Comparison of ENCODE assay signal across 8 cellular contexts in the genomic region with DNA sequence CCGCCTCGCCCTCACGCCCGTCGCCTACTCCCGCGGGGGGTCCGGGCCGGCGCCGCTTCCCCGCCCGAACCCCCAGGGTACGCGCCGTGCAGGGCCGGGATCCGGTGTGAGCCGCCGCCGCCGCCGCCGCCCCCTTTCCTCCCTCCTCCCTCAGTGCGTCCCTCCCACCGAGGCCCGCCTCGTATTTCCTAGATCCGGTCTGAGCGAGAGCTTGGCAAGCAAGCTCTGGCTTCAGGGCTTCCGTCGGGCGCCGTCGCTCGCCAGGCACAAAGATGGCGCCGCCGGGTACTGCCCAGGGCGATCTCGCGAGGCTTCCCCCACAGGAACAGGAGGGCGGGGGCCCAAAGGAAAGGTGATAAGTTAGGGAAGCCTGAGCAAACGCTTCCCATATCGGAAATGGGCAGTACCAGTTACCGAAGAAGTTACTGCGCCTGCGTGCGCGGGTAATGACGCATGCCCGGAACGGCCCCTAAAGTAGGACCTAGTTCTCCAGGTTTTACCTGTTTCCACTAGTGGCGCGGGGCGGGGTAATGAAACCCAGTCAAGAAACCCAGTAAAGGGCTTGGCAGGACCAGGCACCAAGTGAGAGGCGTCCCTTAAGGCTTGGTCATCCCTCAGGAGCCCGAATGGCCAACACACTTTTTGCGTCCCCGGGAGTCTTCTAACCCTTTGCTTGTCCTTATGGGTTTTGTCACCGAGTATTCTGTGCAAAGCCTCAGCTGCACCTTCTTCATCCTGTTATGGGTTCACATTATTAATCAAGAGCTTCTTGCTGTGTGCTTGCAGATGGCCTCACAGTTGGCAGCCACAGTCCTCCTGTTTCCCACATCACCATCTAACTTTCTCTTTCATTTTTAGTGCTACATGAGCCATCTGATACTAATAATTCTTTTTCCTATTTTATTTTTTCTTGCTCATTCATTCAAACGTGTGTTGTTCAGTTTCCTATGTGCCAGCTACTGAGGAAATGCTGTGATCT. TPM values are rescaled to one million over a fixed set of nuclear protein-coding genes. Genes with fewer than 3 reads are reported as not detected.
A peak's percentile ranks its signal among the peaks of the same experiment; 100 is the strongest.
DNase-seq lines count a peak whose midpoint lies in the region; ATAC-seq and TF ChIP-seq lines count a peak whose summit lies in the region.

A gene with protein sequence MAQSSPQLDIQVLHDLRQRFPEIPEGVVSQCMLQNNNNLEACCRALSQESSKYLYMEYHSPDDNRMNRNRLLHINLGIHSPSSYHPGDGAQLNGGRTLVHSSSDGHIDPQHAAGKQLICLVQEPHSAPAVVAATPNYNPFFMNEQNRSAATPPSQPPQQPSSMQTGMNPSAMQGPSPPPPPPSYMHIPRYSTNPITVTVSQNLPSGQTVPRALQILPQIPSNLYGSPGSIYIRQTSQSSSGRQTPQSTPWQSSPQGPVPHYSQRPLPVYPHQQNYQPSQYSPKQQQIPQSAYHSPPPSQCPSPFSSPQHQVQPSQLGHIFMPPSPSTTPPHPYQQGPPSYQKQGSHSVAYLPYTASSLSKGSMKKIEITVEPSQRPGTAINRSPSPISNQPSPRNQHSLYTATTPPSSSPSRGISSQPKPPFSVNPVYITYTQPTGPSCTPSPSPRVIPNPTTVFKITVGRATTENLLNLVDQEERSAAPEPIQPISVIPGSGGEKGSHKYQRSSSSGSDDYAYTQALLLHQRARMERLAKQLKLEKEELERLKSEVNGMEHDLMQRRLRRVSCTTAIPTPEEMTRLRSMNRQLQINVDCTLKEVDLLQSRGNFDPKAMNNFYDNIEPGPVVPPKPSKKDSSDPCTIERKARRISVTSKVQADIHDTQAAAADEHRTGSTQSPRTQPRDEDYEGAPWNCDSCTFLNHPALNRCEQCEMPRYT (minus strand): TSS at position 108 of the 979 bp plus-strand sequence. CDS start 29,666 bp downstream, outside the sequence.

- DNase-seq in NCI-H187 (lab: John Stamatoyannopoulos, UW) (peak; percentile 92 to 97), T-helper 2 cell (peak; percentile 68 to 98 (median 91)), anterior cingulate cortex (lab: John Stamatoyannopoulos, UW) (peak; percentile 6 to 95 (median 82)), left ventricle myocardium superior (peak; percentile 95), prostate gland (ENCODE audit: low spot score) (peak; percentile 93)

- peak within 1 kb of the TSS; percentile 86 to 90 for H3K27ac ChIP-seq in prostate gland
- peak within 1 kb of the TSS; percentile 82 for H3K27ac ChIP-seq in urinary bladder (ENCODE audit: low read depth)

- intact Hi-C loops in left ventricle myocardium superior (cut with micrococcal nuclease) (no loop called here), prostate gland (cut with DNase I) (loop anchor here (5.0 kb wide), 1 partner anchor 237 kb away; a partner anchor contains a TSS)

- ATAC-seq in GM18498 (IDR thresholded peaks at IDR 0.05; ENCODE audit: unreplicated experiment) (peak; percentile 94), HG02938 (IDR thresholded peaks at IDR 0.05; ENCODE audit: unreplicated experiment) (peak; percentile 85), left ventricle myocardium superior (peak; percentile 97)

- TF ChIP-seq POLR2A in prostate gland (IDR thresholded peaks at IDR 0.05), result peak; percentile 65

- TF ChIP-seq CTCF in prostate gland (IDR thresholded peaks at IDR 0.05), result peak in 1 of 4 experiments; percentile 5

- no peaks in the 10 kb centered on the region for H3K27me3 ChIP-seq in prostate gland (replicated peaks; ENCODE audit: insufficient read depth)

- H3K4me1 ChIP-seq in prostate gland (replicated peaks) (no peaks in the 10 kb centered on the region), urinary bladder (ENCODE audit: insufficient read depth) (no peaks in the 10 kb centered on the region)

- WGBS in prostate gland, result under 1% methylated on average over 29 of the region's 62 CpGs
- WGBS in urinary bladder, result under 1% methylated on average over 56 of the region's 62 CpGs

- no peaks in the 10 kb centered on the region for H3K9me3 ChIP-seq in prostate gland

- H3K36me3 ChIP-seq in prostate gland, result no peaks in the 10 kb centered on the region
- H3K36me3 ChIP-seq in urinary bladder (ENCODE audit: insufficient read depth), result no peaks in the 10 kb centered on the region

- H3K4me3 ChIP-seq in prostate gland (peak within 1 kb of the TSS; percentile 63 to 76), urinary bladder (ENCODE audit: low read depth, low read length) (peak within 1 kb of the TSS; percentile 87)

RNA-seq across cellular contexts. Expression of the gene that starts here (rescaled TPM):
- 12.8 TPM for total RNA-seq in left ventricle myocardium superior
- total RNA-seq in prostate gland, result 100 to 1,000 TPM in 1 of 2 donors, 10 to 100 TPM in 1; 53.1 to 166 TPM
- 17.5 TPM for total RNA-seq in urinary bladder
- 10.1 TPM for polyA plus RNA-seq in urinary bladder

Comparison
In these comparisons a context has a peak if more than half of its experiments do, and no peak if none do; other contexts are left out.
1. Peak in every context shown above with its lines: DNase-seq, ATAC-seq, H3K4me3 ChIP-seq and H3K27ac ChIP-seq.